In the genomic region with DNA sequence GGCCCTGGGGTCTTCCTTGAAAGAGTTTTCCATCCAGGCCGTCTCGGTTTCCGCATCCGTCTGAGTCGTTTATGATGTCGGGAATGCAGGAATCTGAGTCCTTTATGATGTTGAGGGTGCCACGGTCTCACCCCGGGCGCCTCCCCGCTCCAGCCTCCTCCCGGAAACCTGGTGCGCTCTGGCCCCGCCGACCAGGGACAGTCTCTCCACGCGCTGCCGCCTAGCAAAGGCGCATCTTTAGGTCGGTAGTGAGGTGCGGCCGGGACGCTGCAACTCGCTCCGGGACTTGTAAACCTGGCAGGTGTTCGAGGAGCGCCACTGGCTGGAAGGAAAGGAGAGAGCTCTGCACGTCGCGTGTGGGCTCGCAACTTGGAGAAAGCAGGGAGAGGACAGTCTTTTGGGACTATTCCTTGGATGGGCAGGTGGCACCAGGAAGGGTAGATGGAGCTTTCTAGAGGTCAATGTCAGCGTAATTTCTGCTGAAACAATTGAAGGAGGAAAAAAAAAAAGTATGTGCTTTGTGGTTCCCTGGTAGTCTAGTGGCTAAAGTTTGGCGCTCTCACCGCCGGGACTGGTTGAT, we compare ENCODE assay signal across 7 cellular contexts.
DNase-seq lines count a peak whose midpoint lies in the region; ATAC-seq and TF ChIP-seq lines count a peak whose summit lies in the region.
"Not testable (repeated sequence)": the region's sequence is repeated elsewhere in the genome, so short reads cannot be mapped to it uniquely, and the experiment has no call there.

No MANE protein-coding gene starts in this region.

- DNase-seq in WTC11 (ENCODE audit: low spot score) (peak; percentile 51), endodermal cell (peak; percentile 62)
- DNase-seq in activated naive CD4-positive, alpha-beta T cell treated with anti-CD3 and anti-CD28 coated beads for 36 hours = not testable (repeated sequence)
- DNase-seq in naive thymus-derived CD4-positive, alpha-beta T cell = peak in 1 of 9 donors; percentile 0
- peak; percentile 3 for DNase-seq in stimulated activated CD4-positive, alpha-beta T cell treated with anti-CD3 and anti-CD28 coated beads, Interleukin-4, amount 100 ng/mL, for 1 hour

- WGBS in endodermal cell (ENCODE audit: insufficient coverage in 1 of 2, insufficient read length in 1 of 2), 2 experiments = 39 to 75% methylated on average over 1 to 16 of the region's 34 CpGs

- POLR2A ChIA-PET in WTC11 (lab: Charles Lee); naive thymus-derived CD4-positive, alpha-beta T cell (lab: Charles Lee): not testable (repeated sequence)

- H3K4me3 ChIP-seq in endodermal cell (ENCODE audit: low read length); naive thymus-derived CD4-positive, alpha-beta T cell (ENCODE audit: low read length): not testable (repeated sequence)
- H3K4me3 ChIP-seq in iPS-18c (ENCODE audit: insufficient read depth, low read depth, low read length) = peak overlapping the region; percentile 11; the same call in 1 of the 2 replicates

- H3K4me1 Mint-ChIP-seq in WTC11 (peaks cover 25% of the 10 kb centered on the region), endodermal cell (peaks cover 11% of the 10 kb centered on the region)
- not testable (repeated sequence) for H3K4me1 Mint-ChIP-seq in activated naive CD4-positive, alpha-beta T cell treated with anti-CD3 and anti-CD28 coated beads for 36 hours (ENCODE audit: low read depth)
- peaks cover 0 to 17% (median 9%) of the 10 kb centered on the region in 7 donors for H3K4me1 Mint-ChIP-seq in naive thymus-derived CD4-positive, alpha-beta T cell

- peak; percentile 43 for ATAC-seq in WTC11
- ATAC-seq in naive thymus-derived CD4-positive, alpha-beta T cell = peak; percentile 40

- peaks cover 14% of the 10 kb centered on the region for H3K27me3 ChIP-seq in endodermal cell (ENCODE audit: control insufficient read depth, insufficient read depth, low read length, poor library complexity, severe bottlenecking)
- H3K27me3 ChIP-seq in naive thymus-derived CD4-positive, alpha-beta T cell (ENCODE audit: control insufficient read depth in 2 of 2, insufficient read depth in 2 of 2, low read length in 2 of 2) = not testable (repeated sequence)

- H3K27ac Mint-ChIP-seq in WTC11; activated naive CD4-positive, alpha-beta T cell treated with anti-CD3 and anti-CD28 coated beads for 36 hours; endodermal cell: not testable (repeated sequence)
- peak overlapping the region in 2 of 9 donors; percentile 23 to 46 for H3K27ac Mint-ChIP-seq in naive thymus-derived CD4-positive, alpha-beta T cell

- not testable (repeated sequence) for H3K9me3 ChIP-seq in ES-I3 (ENCODE audit: control insufficient read depth, insufficient read depth, low read length); endodermal cell (ENCODE audit: control insufficient read depth, low read length); iPS-18c (ENCODE audit: control insufficient read depth, insufficient read depth, low read length); naive thymus-derived CD4-positive, alpha-beta T cell (ENCODE audit: control insufficient read depth in 2 of 3, low read length in 3 of 3)

- not testable (repeated sequence) for H3K27ac ChIP-seq in endodermal cell (ENCODE audit: low read depth, low read length); naive thymus-derived CD4-positive, alpha-beta T cell (ENCODE audit: low read depth, low read length)

- H3K36me3 ChIP-seq in ES-I3 (ENCODE audit: insufficient read depth, low read length); endodermal cell (ENCODE audit: control insufficient read depth, insufficient read depth, low read length); naive thymus-derived CD4-positive, alpha-beta T cell (ENCODE audit: control insufficient read depth in 2 of 3, insufficient read depth in 3 of 3, low read length in 3 of 3): not testable (repeated sequence)

- intact Hi-C loops in activated naive CD4-positive, alpha-beta T cell treated with anti-CD3 and anti-CD28 coated beads for 36 hours (cut with micrococcal nuclease); naive thymus-derived CD4-positive, alpha-beta T cell (cut with micrococcal nuclease): not testable (repeated sequence)

- not testable (repeated sequence) for H3K9me3 Mint-ChIP-seq in WTC11; activated naive CD4-positive, alpha-beta T cell treated with anti-CD3 and anti-CD28 coated beads for 36 hours; endodermal cell; naive thymus-derived CD4-positive, alpha-beta T cell

- H3K27me3 Mint-ChIP-seq in WTC11 (ENCODE audit: low read depth) (peaks cover 27% of the 10 kb centered on the region), endodermal cell (ENCODE audit: insufficient read depth) (peaks cover 28% of the 10 kb centered on the region)
- not testable (repeated sequence) for H3K27me3 Mint-ChIP-seq in activated naive CD4-positive, alpha-beta T cell treated with anti-CD3 and anti-CD28 coated beads for 36 hours (ENCODE audit: low read depth)
- H3K27me3 Mint-ChIP-seq in naive thymus-derived CD4-positive, alpha-beta T cell = peaks cover 5 to 19% (median 14%) of the 10 kb centered on the region in 5 donors

- H3K36me3 Mint-ChIP-seq in WTC11; activated naive CD4-positive, alpha-beta T cell treated with anti-CD3 and anti-CD28 coated beads for 36 hours (ENCODE audit: low read depth); endodermal cell (ENCODE audit: low read depth); naive thymus-derived CD4-positive, alpha-beta T cell: not testable (repeated sequence)

- peak overlapping the region; percentile 71 for H3K4me3 Mint-ChIP-seq in WTC11
- H3K4me3 Mint-ChIP-seq in activated naive CD4-positive, alpha-beta T cell treated with anti-CD3 and anti-CD28 coated beads for 36 hours = peak overlapping the region; percentile 59
- peak overlapping the region; percentile 46 for H3K4me3 Mint-ChIP-seq in endodermal cell
- peak overlapping the region in 9 of 10 donors; percentile 16 to 75 (median 67) for H3K4me3 Mint-ChIP-seq in naive thymus-derived CD4-positive, alpha-beta T cell

- peak overlapping the region; percentile 20; the same call in 1 of the 2 replicates for H3K9ac ChIP-seq in ES-I3 (ENCODE audit: low read depth, low read length)
- H3K9ac ChIP-seq in endodermal cell (ENCODE audit: extremely low read depth, low read length, poor library complexity, severe bottlenecking) = not testable (repeated sequence)

- not testable (repeated sequence) for TF ChIP-seq CTCF in WTC11 (IDR thresholded peaks at IDR 0.05); endodermal cell (conservative IDR thresholded peaks at IDR 0.05)

- H3K4me1 ChIP-seq in ES-I3 (ENCODE audit: insufficient read depth, low read length); endodermal cell (ENCODE audit: control insufficient read depth, insufficient read depth, low read length); naive thymus-derived CD4-positive, alpha-beta T cell (ENCODE audit: control insufficient read depth in 2 of 2, insufficient read depth in 2 of 2, low read length in 2 of 2): not testable (repeated sequence)

- CTCF ChIA-PET in WTC11 (lab: Charles Lee); activated naive CD4-positive, alpha-beta T cell treated with anti-CD3 and anti-CD28 coated beads for 36 hours (lab: Charles Lee); naive thymus-derived CD4-positive, alpha-beta T cell (lab: Charles Lee): not testable (repeated sequence)
